ENCODE assay signal across 8 cellular contexts in genomic region chr5:124744170-124744911, GRCh38. TPM values are rescaled to one million over a fixed set of nuclear protein-coding genes. Genes with fewer than 3 reads are reported as not detected.
A peak's percentile ranks its signal among the peaks of the same experiment; 100 is the strongest.
DNase-seq lines count a peak whose midpoint lies in the region; ATAC-seq, FAIRE-seq and TF ChIP-seq lines count a peak whose summit lies in the region.

No MANE protein-coding gene starts in this region.

- peak; percentile 26 for FAIRE-seq in endothelial cell of umbilical vein (lab: Jason Lieb, UNC)

- H3K4me2 ChIP-seq in endothelial cell of umbilical vein (ENCODE audit: insufficient read depth, low read length): peak overlapping the region; percentile 99

- peak overlapping the region; percentile 65 for H2AFZ ChIP-seq in endothelial cell of umbilical vein (ENCODE audit: low read depth, low read length)

- no peaks in the 10 kb centered on the region for H3K9me1 ChIP-seq in endothelial cell of umbilical vein (replicated peaks; ENCODE audit: control insufficient read depth, extremely low read depth, insufficient read depth, low read length)

- peaks cover 43% of the 10 kb centered on the region for H3K79me2 ChIP-seq in endothelial cell of umbilical vein (ENCODE audit: control insufficient read depth, insufficient read depth, low read length)

- no peak for TF ChIP-seq CTCF in endothelial cell of umbilical vein (IDR thresholded peaks at IDR 0.05; ENCODE audit: extremely low read depth in 1 of 2, insufficient read depth in 1 of 2, low read depth in 1 of 2, low read length in 2 of 2)

- DNase-seq in ACHN (peak; percentile 45), NCI-H146 treated with DMSO at 0.1 percent for 48 hours (lab: John Stamatoyannopoulos, UW; ENCODE audit: unreplicated experiment) (peak; percentile 21), endothelial cell of umbilical vein (ENCODE audit: low read depth, low spot score) (peak; percentile 64), SW 1271 (lab: John Stamatoyannopoulos, UW) (no peak), NCI-H1105 treated with DMSO at 0.1 percent for 48 hours (lab: John Stamatoyannopoulos, UW) (no peak)

- intact Hi-C loops in endothelial cell of umbilical vein (cut with micrococcal nuclease): loop anchor here (1.0 to 10.0 kb wide), 2 partner anchors 68 to 930 kb away; no protein-coding TSS in a partner anchor

- H3K9me3 ChIP-seq in endothelial cell of umbilical vein (replicated peaks; ENCODE audit: control insufficient read depth, insufficient read depth, low read length) (no peaks in the 10 kb centered on the region), mucosa of rectum (ENCODE audit: control insufficient read depth in 2 of 2, low read length in 2 of 2) (no peaks in the 10 kb centered on the region)

- H3K36me3 ChIP-seq in endothelial cell of umbilical vein (ENCODE audit: control insufficient read depth in 2 of 2, extremely low read depth in 1 of 2, insufficient read depth in 2 of 2, low read length in 2 of 2): no peaks in the 10 kb centered on the region
- no peaks in the 10 kb centered on the region for H3K36me3 ChIP-seq in mucosa of rectum (ENCODE audit: control insufficient read depth in 2 of 2, insufficient read depth in 2 of 2, low read length in 2 of 2)

- TF ChIP-seq POLR2A in endothelial cell of umbilical vein (IDR thresholded peaks at IDR 0.05; ENCODE audit: low read depth, low read length): no peak

- dilution Hi-C loops in endothelial cell of umbilical vein (cut with MboI; ENCODE audit: extremely low pct_ligation_motif_present, low sequenced_read_pairs): no loop called here

- H3K9ac ChIP-seq in endothelial cell of umbilical vein (replicated peaks; ENCODE audit: extremely low read depth, insufficient read depth, low read length) (peak overlapping the region; percentile 100), mucosa of rectum (ENCODE audit: low read depth in 1 of 2, low read length in 2 of 2) (peak overlapping the region; percentile 82 to 87)

- peaks cover 3% of the 10 kb centered on the region for H4K20me1 ChIP-seq in endothelial cell of umbilical vein (replicated peaks; ENCODE audit: control insufficient read depth, extremely low read depth, insufficient read depth, low read length)

- POLR2A ChIA-PET in endothelial cell of umbilical vein (lab: Charles Lee): interaction anchor here (0.6 to 1.6 kb wide), 4 partner anchors 85 to 147 kb away, joined by 3 to 5 read pairs (median 4); no protein-coding TSS in a partner anchor

- in situ Hi-C loops in ACHN (cut with HindIII; ENCODE audit: low pct_ligation_motif_present, low pct_unique_long_range_greater_than_20kb, low sequenced_read_pairs): no loop called here

- no TSS peak for BruUV-seq in endothelial cell of umbilical vein (replicated peaks; lab: Mats Ljungman, UMichigan)

- H3K4me1 ChIP-seq in endothelial cell of umbilical vein (ENCODE audit: control insufficient read depth, extremely low read depth, insufficient read depth, low read length) (peaks cover 40% of the 10 kb centered on the region), mucosa of rectum (ENCODE audit: control insufficient read depth in 2 of 2, insufficient read depth in 2 of 2, low read length in 2 of 2) (peaks cover 27 to 56% of the 10 kb centered on the region in 2 donors)

- H3K4me3 ChIP-seq in endothelial cell of umbilical vein (replicated peaks in 1 of 3; ENCODE audit: insufficient read depth in 1 of 3, low read depth in 1 of 3, low read length in 3 of 3): peak overlapping the region; percentile 65 to 99 (median 95)
- H3K4me3 ChIP-seq in mucosa of rectum (ENCODE audit: low read length in 2 of 2): peak overlapping the region; percentile 77 to 85

- no peaks in the 10 kb centered on the region for H3K27me3 ChIP-seq in endothelial cell of umbilical vein (ENCODE audit: control insufficient read depth in 2 of 2, insufficient read depth in 2 of 2, low read length in 2 of 2)
- no peaks in the 10 kb centered on the region for H3K27me3 ChIP-seq in mucosa of rectum (ENCODE audit: control insufficient read depth in 2 of 2, insufficient read depth in 2 of 2, low read length in 2 of 2)

- CTCF ChIA-PET in endothelial cell of umbilical vein (lab: Charles Lee): interaction anchor here (1.1 to 1.3 kb wide), 3 partner anchors 145 to 668 kb away, joined by 3 to 4 read pairs (median 3); no protein-coding TSS in a partner anchor

- H3K27ac ChIP-seq in endothelial cell of umbilical vein (ENCODE audit: insufficient read depth, low read depth, low read length): peak overlapping the region; percentile 97
- peak overlapping the region; percentile 92 to 94 for H3K27ac ChIP-seq in mucosa of rectum (ENCODE audit: low read depth in 2 of 2, low read length in 2 of 2)

- ATAC-seq in HG03196 (IDR thresholded peaks at IDR 0.05; ENCODE audit: unreplicated experiment) (no peak), HG02759 (IDR thresholded peaks at IDR 0.05; ENCODE audit: unreplicated experiment) (no peak)

TF ChIP-seq in endothelial cell of umbilical vein, 7 proteins besides CTCF, POLR2A, EP300 and RAD21:
- no peak for TF ChIP-seq MYC (IDR thresholded peaks at IDR 0.05; ENCODE audit: low read depth, low read length)
- TF ChIP-seq FOS (IDR thresholded peaks at IDR 0.05; ENCODE audit: borderline replicate concordance, insufficient read depth, low read length): no peak
- TF ChIP-seq GATA2 (IDR thresholded peaks at IDR 0.05; ENCODE audit: insufficient read depth, insufficient read length, low read depth, low read length): no peak
- TF ChIP-seq JUN (IDR thresholded peaks at IDR 0.05; ENCODE audit: borderline replicate concordance, insufficient read depth, insufficient read length, low read depth): no peak
- TF ChIP-seq EZH2 (IDR thresholded peaks at IDR 0.05; ENCODE audit: borderline replicate concordance, low read depth, low read length, severe bottlenecking): no peak
- TF ChIP-seq, protein P1, sequence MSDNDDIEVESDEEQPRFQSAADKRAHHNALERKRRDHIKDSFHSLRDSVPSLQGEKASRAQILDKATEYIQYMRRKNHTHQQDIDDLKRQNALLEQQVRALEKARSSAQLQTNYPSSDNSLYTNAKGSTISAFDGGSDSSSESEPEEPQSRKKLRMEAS (IDR thresholded peaks at IDR 0.05; ENCODE audit: insufficient read depth, insufficient read length): no peak
- TF ChIP-seq POLR2AphosphoS5 (IDR thresholded peaks at IDR 0.05; ENCODE audit: insufficient read depth, low read depth, low read length): no peak

RNA-seq across cellular contexts. Expression of gene ZNF608, which starts 2.1 kb away (rescaled TPM):
- 29.8 and 33.6 TPM in 2 replicates for total RNA-seq in endothelial cell of umbilical vein
- polyA plus RNA-seq in endothelial cell of umbilical vein: 10.6 and 16.2 TPM in 2 replicates
- polyA plus RNA-seq in endothelial cell of umbilical vein (2011; cell fraction: cytosol; rRNA removed): 14.6 and 15.8 TPM in 2 replicates
- polyA plus RNA-seq in endothelial cell of umbilical vein (2011; cell fraction: nucleus; rRNA removed): 39.5 and 45.2 TPM in 2 replicates
- 14.6 and 21.7 TPM in 2 replicates for polyA plus RNA-seq in endothelial cell of umbilical vein (2012)
- polyA minus RNA-seq in endothelial cell of umbilical vein: 23.4 and 26.0 TPM in 2 replicates
- not detected for polyA minus RNA-seq in endothelial cell of umbilical vein (2011; cell fraction: cytosol; rRNA and poly(A)+ RNA removed)
- 63.4 and 70.7 TPM in 2 replicates for polyA minus RNA-seq in endothelial cell of umbilical vein (2011; cell fraction: nucleus; rRNA and poly(A)+ RNA removed)

Comparison
In these comparisons a context has a peak if more than half of its experiments do, and no peak if none do; other contexts are left out.
1. DNase-seq: peak in ACHN (single experiment), NCI-H146 treated with DMSO at 0.1 percent for 48 hours (single experiment) and endothelial cell of umbilical vein (single experiment); none in SW 1271 (0 of 2) and NCI-H1105 treated with DMSO at 0.1 percent for 48 hours (single experiment).